9 cellular contexts compared by ENCODE assay signal in the genomic region with DNA sequence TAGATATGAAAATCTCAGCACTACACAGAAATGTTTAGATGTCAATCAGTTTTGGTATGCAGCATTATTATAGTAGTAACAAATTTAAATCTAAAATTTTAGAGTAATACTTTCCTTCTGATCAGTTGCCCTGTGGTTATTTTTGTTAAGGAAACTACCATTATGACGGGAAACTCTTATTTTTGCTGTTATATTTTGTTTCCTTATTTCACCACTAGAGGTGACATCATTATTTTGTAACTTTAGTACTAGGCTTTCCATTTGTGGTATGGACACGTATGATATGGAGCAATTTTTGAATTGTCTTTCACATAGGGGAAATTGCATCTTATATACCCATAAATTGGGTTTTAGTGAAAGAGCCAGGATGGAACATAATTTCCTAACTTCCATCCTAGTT.
DNase-seq lines count a peak whose midpoint lies in the region; ATAC-seq and TF ChIP-seq lines count a peak whose summit lies in the region.
"Had no signal": no experiment of that assay in that cellular context is flagged by ENCODE, and none has a peak within 500 bp of the region (broad histone marks: within the 10 kb centered on the region; RNA-seq: fewer than 3 reads in every experiment).

No MANE protein-coding gene starts in this region.

- DNase-seq in GM10248 (ENCODE audit: extremely low spot score): peak; percentile 28
- DNase-seq in NOMO-1 treated with DMSO at 0.1 percent for 48 hours (lab: John Stamatoyannopoulos, UW; ENCODE audit: unreplicated experiment): peak; percentile 90
- peak; percentile 57 for DNase-seq in fibroblast of peridontal ligament (ENCODE audit: extremely low read depth)
- no peak for DNase-seq in KBM-7
- DNase-seq in NCI-H187 (lab: John Stamatoyannopoulos, UW): no peak
- no peak for DNase-seq in hepatic stellate cell (ENCODE audit: low spot score)

- in situ Hi-C loops in KBM-7 (cut with MboI; ENCODE audit: low pct_unique_long_range_greater_than_20kb, low sequenced_read_pairs): no loop called here

- POLR2A ChIA-PET in GM10248 (lab: Yijun Ruan, JAX): no interaction called here

- ATAC-seq in GM21786 (IDR thresholded peaks at IDR 0.05; ENCODE audit: unreplicated experiment): peak; percentile 37
- no peak for ATAC-seq in GM21381 (IDR thresholded peaks at IDR 0.05; ENCODE audit: unreplicated experiment)
- ATAC-seq: left lobe of liver had no signal

- CTCF ChIA-PET in GM10248 (lab: Yijun Ruan, JAX): interaction anchor here (1.1 kb wide), 1 partner anchor 10 kb away, joined by 8 read pairs; no protein-coding TSS in a partner anchor

- TF ChIP-seq CTCF in GM10248 (IDR thresholded peaks at IDR 0.05; ENCODE audit: control extremely low read depth, extremely low read depth, low read depth, missing control alignments): no peak

Comparison
In these comparisons a context has a peak if more than half of its experiments do, and no peak if none do; other contexts are left out.
1. DNase-seq: peak in GM10248 (single experiment), NOMO-1 treated with DMSO at 0.1 percent for 48 hours (single experiment) and fibroblast of peridontal ligament (single experiment); none in KBM-7 (single experiment), NCI-H187 (0 of 2) and hepatic stellate cell (single experiment).